8 cellular contexts compared by ENCODE assay signal in the genomic region with DNA sequence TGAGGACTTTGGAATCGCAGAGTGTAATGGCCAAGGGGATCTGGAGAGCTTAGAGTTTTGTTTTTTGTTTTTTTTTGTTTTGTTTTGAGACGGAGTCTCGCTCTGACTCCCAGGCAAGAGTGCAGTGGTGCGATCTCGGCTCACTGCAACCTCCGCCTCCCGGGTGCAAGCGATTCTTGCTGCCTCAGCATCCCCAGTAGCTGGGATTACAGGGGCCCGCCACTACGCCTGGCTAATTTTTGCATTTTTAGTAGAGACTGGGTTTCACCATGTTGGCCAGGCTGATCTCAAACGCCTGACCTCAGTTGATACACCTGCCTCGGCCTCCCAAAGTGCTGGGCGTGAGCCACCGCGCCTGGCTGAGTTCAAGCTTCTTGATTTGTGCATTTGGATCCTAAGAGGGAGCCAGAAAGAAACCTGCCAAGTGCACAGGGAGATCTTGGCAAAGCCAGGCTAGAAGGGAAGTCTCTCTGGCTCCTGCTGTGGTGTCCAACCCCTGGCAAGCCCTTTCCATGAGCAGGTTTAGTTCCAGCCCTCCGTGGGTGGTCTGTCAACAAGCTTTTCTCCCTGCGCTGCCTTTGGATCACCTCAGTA. TPM values are rescaled to one million over a fixed set of nuclear protein-coding genes. Genes with fewer than 3 reads are reported as not detected.
DNase-seq lines count a peak whose midpoint lies in the region; FAIRE-seq and TF ChIP-seq lines count a peak whose summit lies in the region.

No MANE protein-coding gene starts in this region.

- H3K9me3 ChIP-seq in H1 (ENCODE audit: insufficient read depth in 2 of 2, low read depth in 1 of 2, low read length in 1 of 2) (no peaks in the 10 kb centered on the region), muscle layer of duodenum (ENCODE audit: control insufficient read depth in 1 of 2, low read length in 2 of 2) (peaks cover 0 to 5% of the 10 kb centered on the region in 2 donors)

- peak overlapping the region; percentile 90 to 95 for H3K4me2 ChIP-seq in H1 (ENCODE audit: insufficient read depth in 1 of 2, low read depth in 2 of 2, low read length in 2 of 2)

- no peak overlapping the region; the same call in 1 of the 2 replicates for H2AK5ac ChIP-seq in H1 (ENCODE audit: low read depth, low read length)

- 0 out of 2 replicates have a peak overlapping the region, but pooled peaks have one; percentile 39 for H2BK12ac ChIP-seq in H1 (ENCODE audit: low read depth, low read length)

- H2BK15ac ChIP-seq in H1 (ENCODE audit: low read length), result 0 out of 2 replicates have a peak overlapping the region, but pooled peaks have one; percentile 29

- CTCF ChIA-PET in activated CD4-positive, alpha-beta T cell treated with anti-CD3 and anti-CD28 coated beads, Interleukin-2, amount 10 ng/mL, durations not matched to agents 7 days and 5 days (lab: Charles Lee), result no interaction called here
- CTCF ChIA-PET in H1 (lab: Charles Lee; ENCODE audit: partially characterized antibody), result interaction anchor here (0.7 to 1.6 kb wide), 5 partner anchors 11 to 133 kb away, joined by 3 to 6 read pairs (median 4); no protein-coding TSS in a partner anchor

- no peak for DNase-seq in activated CD4-positive, alpha-beta T cell treated with anti-CD3 and anti-CD28 coated beads, Interleukin-2, amount 10 ng/mL, durations not matched to agents 7 days and 5 days
- DNase-seq in activated CD4-positive, alpha-beta T cell treated with anti-CD3 and anti-CD28 coated beads, Interleukin-2, amount 50 U/mL, for 48 hours, result no peak
- DNase-seq in H1 (ENCODE audit: low read depth in 1 of 2, low spot score in 2 of 2) (no peak), type B pancreatic cell (ENCODE audit: extremely low spot score, unreplicated experiment) (no peak), NCI-H1694 (lab: John Stamatoyannopoulos, UW) (no peak), HK-2 (ENCODE audit: unreplicated experiment) (no peak), NCI-H187 (lab: John Stamatoyannopoulos, UW) (no peak)

- H3K14ac ChIP-seq in H1 (ENCODE audit: insufficient read length), result no peak overlapping the region

- peaks cover 1 to 6% of the 10 kb centered on the region in 2 experiments for H4K20me1 ChIP-seq in H1 (replicated peaks in 1 of 2; ENCODE audit: control insufficient read depth in 1 of 2, insufficient read depth in 2 of 2, low read length in 2 of 2)

- TF ChIP-seq CTCF in H1 (IDR thresholded peaks at IDR 0.05; ENCODE audit: control extremely low read depth in 1 of 3, insufficient read depth in 1 of 3, low read depth in 1 of 3, low read length in 3 of 3), result no peak
- no peak for TF ChIP-seq CTCF in type B pancreatic cell (conservative IDR thresholded peaks at IDR 0.05)

- H3K27me3 ChIP-seq in H1 (replicated peaks in 1 of 4; ENCODE audit: control insufficient read depth in 3 of 4, extremely low read depth in 1 of 4, insufficient read depth in 3 of 4, low read length in 3 of 4) (peaks cover 0 to 2% (median under 1%) of the 10 kb centered on the region in 4 experiments; a peak in 2 of 7 replicates), muscle layer of duodenum (ENCODE audit: low read depth, low read length) (no peaks in the 10 kb centered on the region)

- no peak overlapping the region for H4K91ac ChIP-seq in H1 (replicated peaks; ENCODE audit: insufficient read length, low read length)

- no peak for TF ChIP-seq RAD21 in H1 (IDR thresholded peaks at IDR 0.05 in 1 of 2, conservative IDR thresholded peaks at IDR 0.05 in 1 of 2; ENCODE audit: low read depth in 2 of 2, low read length in 2 of 2)

- 18% methylated on average over 17 of the region's 17 CpGs; no CpG with 5 or more reads in 1 of the 2 experiments for WGBS in H1 (ENCODE audit: extremely low coverage in 1 of 2, insufficient coverage in 1 of 2, insufficient read length in 1 of 2, insufficient replicate concordance in 2 of 2, low coverage in 1 of 2, low lambda C conversion rate in 2 of 2, missing lambda C conversion rate in 1 of 2), 2 experiments

- TF ChIP-seq EP300 in H1 (IDR thresholded peaks at IDR 0.05; ENCODE audit: borderline replicate concordance in 1 of 2, low read depth in 2 of 2, low read length in 2 of 2), result no peak

- H2BK5ac ChIP-seq in H1 (ENCODE audit: low read depth, low read length), result no peak overlapping the region

- peak overlapping the region in 3 of 4 experiments; percentile 51 to 80 (median 72); a peak in 6 of 7 replicates for H3K9ac ChIP-seq in H1 (replicated peaks in 1 of 4; ENCODE audit: extremely low read depth in 1 of 4, low read depth in 3 of 4, low read length in 3 of 4)

- H3K27ac ChIP-seq in H1 (ENCODE audit: low read depth, low read length) (no peak overlapping the region), muscle layer of duodenum (ENCODE audit: low read length) (no peak overlapping the region)

- H3K79me2 ChIP-seq in H1 (ENCODE audit: control insufficient read depth in 1 of 2, insufficient read depth in 2 of 2, low read length in 2 of 2), result peaks cover 0 to 31% of the 10 kb centered on the region in 2 experiments; a peak in 2 of 4 replicates

- H3K36me3 ChIP-seq in H1 (ENCODE audit: control insufficient read depth in 2 of 4, insufficient read depth in 4 of 4, low read length in 3 of 4) (no peaks in the 10 kb centered on the region; a peak in 1 of 8 replicates), muscle layer of duodenum (ENCODE audit: control insufficient read depth in 1 of 2, insufficient read depth in 2 of 2, low read length in 2 of 2) (no peaks in the 10 kb centered on the region)

- no peak overlapping the region; the same call in 1 of the 2 replicates for H2AFZ ChIP-seq in H1 (ENCODE audit: low read length)

- H3K4me3 ChIP-seq in H1 (ENCODE audit: extremely low read depth in 1 of 4, insufficient read depth in 2 of 4, low read depth in 3 of 4, low read length in 4 of 4), result peak overlapping the region; percentile 74 to 92 (median 81)
- H3K4me3 ChIP-seq in muscle layer of duodenum (ENCODE audit: low read depth in 1 of 2, low read length in 2 of 2), result peak overlapping the region; percentile 67 to 73

- H3K4me1 ChIP-seq in H1 (replicated peaks in 1 of 4; ENCODE audit: control insufficient read depth in 3 of 4, insufficient read depth in 4 of 4, low read length in 3 of 4), result peaks cover 0 to 12% (median 6%) of the 10 kb centered on the region in 4 experiments; a peak in 5 of 7 replicates
- peaks cover 0 to 10% of the 10 kb centered on the region in 2 donors for H3K4me1 ChIP-seq in muscle layer of duodenum (ENCODE audit: control insufficient read depth in 1 of 2, insufficient read depth in 2 of 2, low read length in 2 of 2)

- no peak overlapping the region for H2BK120ac ChIP-seq in H1 (replicated peaks; ENCODE audit: low read depth, low read length)

- no peak overlapping the region for H3K27ac Mint-ChIP-seq in activated CD4-positive, alpha-beta T cell treated with anti-CD3 and anti-CD28 coated beads, Interleukin-2, amount 10 ng/mL, durations not matched to agents 7 days and 5 days
- H3K27ac Mint-ChIP-seq in type B pancreatic cell, result peak overlapping the region; percentile 77

- no peak overlapping the region for H4K5ac ChIP-seq in H1 (ENCODE audit: insufficient read length, low read depth, low read length)

- H3K56ac ChIP-seq in H1 (replicated peaks; ENCODE audit: insufficient read length, low read depth, low read length), result no peak overlapping the region

- no peak overlapping the region for H3K23ac ChIP-seq in H1 (ENCODE audit: insufficient read length)

- H3K79me1 ChIP-seq in H1 (ENCODE audit: low read depth, low read length), result no peaks in the 10 kb centered on the region; the same call in 1 of the 2 replicates

- H3K4me3 Mint-ChIP-seq in activated CD4-positive, alpha-beta T cell treated with anti-CD3 and anti-CD28 coated beads, Interleukin-2, amount 10 ng/mL, durations not matched to agents 7 days and 5 days, result peak overlapping the region; percentile 69
- H3K4me3 Mint-ChIP-seq in type B pancreatic cell, result peak overlapping the region; percentile 94

- H3K4ac ChIP-seq in H1 (replicated peaks; ENCODE audit: insufficient read length, low read depth, low read length), result no peak overlapping the region

- peaks cover 16% of the 10 kb centered on the region for H3K9me3 Mint-ChIP-seq in activated CD4-positive, alpha-beta T cell treated with anti-CD3 and anti-CD28 coated beads, Interleukin-2, amount 10 ng/mL, durations not matched to agents 7 days and 5 days
- H3K9me3 Mint-ChIP-seq in type B pancreatic cell, result peaks cover 6% of the 10 kb centered on the region

- no peak overlapping the region; the same call in 1 of the 2 replicates for H2BK20ac ChIP-seq in H1 (ENCODE audit: low read length)

- H3K36me3 Mint-ChIP-seq in activated CD4-positive, alpha-beta T cell treated with anti-CD3 and anti-CD28 coated beads, Interleukin-2, amount 10 ng/mL, durations not matched to agents 7 days and 5 days (ENCODE audit: low read depth), result peaks cover 11% of the 10 kb centered on the region
- H3K36me3 Mint-ChIP-seq in type B pancreatic cell, result peaks cover 4% of the 10 kb centered on the region

- no peak; a peak in 1 of 3 replicates for TF ChIP-seq POLR2A in H1 (IDR thresholded peaks at IDR 0.05; ENCODE audit: control extremely low read depth in 1 of 2, low read depth in 2 of 2, low read length in 2 of 2)

- peaks cover 12% of the 10 kb centered on the region for H3K23me2 ChIP-seq in H1 (ENCODE audit: low read depth, low read length)

- peaks cover 10% of the 10 kb centered on the region for H3K27me3 Mint-ChIP-seq in activated CD4-positive, alpha-beta T cell treated with anti-CD3 and anti-CD28 coated beads, Interleukin-2, amount 10 ng/mL, durations not matched to agents 7 days and 5 days
- H3K27me3 Mint-ChIP-seq in type B pancreatic cell, result peaks cover 32% of the 10 kb centered on the region

- no peak for FAIRE-seq in H1 (lab: Jason Lieb, UNC)

- POLR2A ChIA-PET in activated CD4-positive, alpha-beta T cell treated with anti-CD3 and anti-CD28 coated beads, Interleukin-2, amount 10 ng/mL, durations not matched to agents 7 days and 5 days (lab: Charles Lee), result no interaction called here
- POLR2A ChIA-PET in H1 (lab: Charles Lee; ENCODE audit: partially characterized antibody), result interaction anchor here (1.3 to 1.9 kb wide), 6 partner anchors 9 to 37 kb away, joined by 3 to 10 read pairs (median 4); no protein-coding TSS in a partner anchor

- H3K4me1 Mint-ChIP-seq in activated CD4-positive, alpha-beta T cell treated with anti-CD3 and anti-CD28 coated beads, Interleukin-2, amount 10 ng/mL, durations not matched to agents 7 days and 5 days, result peaks cover 9% of the 10 kb centered on the region
- H3K4me1 Mint-ChIP-seq in type B pancreatic cell (ENCODE audit: unreplicated experiment), result peaks cover 29% of the 10 kb centered on the region

- H3K18ac ChIP-seq in H1 (ENCODE audit: extremely low read depth, low read length), result no peak overlapping the region

- no peak overlapping the region for H4K8ac ChIP-seq in H1 (ENCODE audit: extremely low read depth, insufficient read depth, low read length)

RNA-seq across cellular contexts. Expression of a gene that starts 0.9 kb away (rescaled TPM):
- 1 to 10 TPM; 6.1 to 7.6 TPM for total RNA-seq in activated CD4-positive, alpha-beta T cell treated with anti-CD3 and anti-CD28 coated beads, Interleukin-2, amount 10 ng/mL, durations not matched to agents 7 days and 5 days
- total RNA-seq in H1 (2021; fragmentation: NEBNext Ultra II Directional; extraction: Animal tissue kit (Norgen Biotek cat#: 25700)), result 43.5 and 47.3 TPM in 2 replicates
- 41.2 and 67.2 TPM in 2 replicates for polyA plus RNA-seq in H1 (2011; rRNA removed)
- polyA plus RNA-seq in H1 (2011; cell fraction: cytosol; rRNA removed), result 55.2 TPM
- polyA plus RNA-seq in H1 (2011; cell fraction: nucleus; rRNA removed), result 219 TPM
- 49.6 to 60.3 TPM (median 56.9 TPM) in 4 replicates for polyA plus RNA-seq in H1 (2012, experiment 1 of 2)
- polyA plus RNA-seq in H1 (2012, experiment 2 of 2), result 29.1 TPM
- polyA plus RNA-seq in H1 (2013, experiment 1 of 2), result 11.5 TPM
- 10.3 TPM for polyA plus RNA-seq in H1 (2013, experiment 2 of 2)
- 25.1 and 26.5 TPM in 2 replicates for polyA minus RNA-seq in H1 (2011; rRNA and poly(A)+ RNA removed)
- polyA minus RNA-seq in H1 (2011; cell fraction: cytosol; rRNA and poly(A)+ RNA removed), result 23.8 TPM
- 51.8 TPM for polyA minus RNA-seq in H1 (2011; cell fraction: nucleus; rRNA and poly(A)+ RNA removed)
- 30.8 and 32.0 TPM in 2 replicates for total RNA-seq in type B pancreatic cell (ENCODE audit: low replicate concordance)

RNA-seq across cellular contexts. Expression of a gene that starts 54.4 kb away (rescaled TPM):
- 10 to 100 TPM; 22.2 to 22.3 TPM for total RNA-seq in activated CD4-positive, alpha-beta T cell treated with anti-CD3 and anti-CD28 coated beads, Interleukin-2, amount 10 ng/mL, durations not matched to agents 7 days and 5 days
- total RNA-seq in H1 (2021; fragmentation: NEBNext Ultra II Directional; extraction: Animal tissue kit (Norgen Biotek cat#: 25700)), result 13.7 and 15.7 TPM in 2 replicates
- polyA plus RNA-seq in H1 (2011; rRNA removed), result 9.7 and 12.2 TPM in 2 replicates
- 14.8 TPM for polyA plus RNA-seq in H1 (2011; cell fraction: cytosol; rRNA removed)
- polyA plus RNA-seq in H1 (2011; cell fraction: nucleus; rRNA removed), result 19.8 TPM
- 10.3 to 13.3 TPM (median 11.7 TPM) in 4 replicates for polyA plus RNA-seq in H1 (2012, experiment 1 of 2)
- polyA plus RNA-seq in H1 (2012, experiment 2 of 2), result 7.3 TPM
- 14.2 TPM for polyA plus RNA-seq in H1 (2013, experiment 1 of 2)
- 14.1 TPM for polyA plus RNA-seq in H1 (2013, experiment 2 of 2)
- polyA minus RNA-seq in H1 (2011; rRNA and poly(A)+ RNA removed), result 40.3 and 52.7 TPM in 2 replicates
- polyA minus RNA-seq in H1 (2011; cell fraction: cytosol; rRNA and poly(A)+ RNA removed), result 12.5 TPM
- 22.4 TPM for polyA minus RNA-seq in H1 (2011; cell fraction: nucleus; rRNA and poly(A)+ RNA removed)
- total RNA-seq in type B pancreatic cell (ENCODE audit: low replicate concordance), result 22.4 and 26.6 TPM in 2 replicates
